In genomic region chr6:89602136-89602535, GRCh38 we compare ENCODE assay signal across 27 cellular contexts.
"Had no signal": no experiment of that assay in that cellular context is flagged by ENCODE, and none has a peak within 500 bp of the region (broad histone marks: within the 10 kb centered on the region; RNA-seq: fewer than 3 reads in every experiment).

No MANE protein-coding gene starts in this region.

- H3K27me3 ChIP-seq: left lung, pancreas, tibial nerve, uterus had no signal

- FAIRE-seq: keratinocyte, pancreas had no signal

- H3K36me3 Mint-ChIP-seq: natural killer cell had no signal

- H3K4me3 Mint-ChIP-seq: mesothelial cell of epicardium; naive B cell; natural killer cell; stimulated activated memory B cell treated with anti-CD40 and anti-IgM and Interleukin-4, amounts not matched to agents 10 μg/mL and 1 μg/mL and 100 μg/mL, for 72 hours; stimulated activated naive CD8-positive, alpha-beta T cell treated with anti-CD3 and anti-CD28 coated beads, Interleukin-15, amount 100 ng/mL, for 72 hours; type B pancreatic cell had no signal

- ATAC-seq: left cardiac atrium; left lung; natural killer cell; pancreas; stimulated activated memory B cell treated with anti-CD40 and anti-IgM and Interleukin-4, amounts not matched to agents 10 μg/mL and 1 μg/mL and 100 μg/mL, for 72 hours; stimulated activated naive CD8-positive, alpha-beta T cell treated with anti-CD3 and anti-CD28 coated beads, Interleukin-15, amount 100 ng/mL, for 72 hours had no signal

- H3K36me3 ChIP-seq: left lung, lower lobe of right lung, pancreas, prostate gland, uterus had no signal

- H3K9me3 ChIP-seq: left lung, lower lobe of right lung, pancreas, prostate gland, tibial nerve, uterus had no signal

- H3K9me3 Mint-ChIP-seq: mesothelial cell of epicardium had no signal

- H3K27ac ChIP-seq: left lung, lower lobe of right lung, pancreas, prostate gland, tibial nerve, uterus had no signal

- H3K4me1 ChIP-seq: left lung, lower lobe of right lung, pancreas, prostate gland, tibial nerve, uterus had no signal

- H3K27me3 Mint-ChIP-seq: naive B cell; stimulated activated memory B cell treated with anti-CD40 and anti-IgM and Interleukin-4, amounts not matched to agents 10 μg/mL and 1 μg/mL and 100 μg/mL, for 72 hours; stimulated activated naive CD8-positive, alpha-beta T cell treated with anti-CD3 and anti-CD28 coated beads, Interleukin-15, amount 100 ng/mL, for 72 hours; type B pancreatic cell had no signal

- DNase-seq: hippocampal formation; kidney glomerular epithelial cell; left cardiac atrium; left lung; lower lobe of right lung; mammary epithelial cell; mesenchymal stem cell; naive B cell; natural killer cell; nucleus accumbens; pancreas; posterior cingulate gyrus; stimulated activated CD4-positive, alpha-beta T cell treated with anti-CD3 and anti-CD28 coated beads, Interleukin-1b, Interleukin-23, amount 100 ng/mL, for 48 hours; stimulated activated CD4-positive, alpha-beta T cell treated with anti-CD3 and anti-CD28 coated beads, Interleukin-2, amount 100 ng/mL, for 48 hours; stimulated activated CD4-positive, alpha-beta T cell treated with anti-CD3 and anti-CD28 coated beads, Interleukin-4, amount 100 ng/mL, for 4 hours; stimulated activated CD8-positive, alpha-beta memory T cell treated with anti-CD3 and anti-CD28 coated beads, Interleukin-4, amount 100 ng/mL, for 48 hours; stimulated activated naive CD4-positive, alpha-beta T cell treated with Interleukin-2 at 50 U/mL for 16 hours; stimulated activated naive CD8-positive, alpha-beta T cell treated with anti-CD3 and anti-CD28 coated beads, Interleukin-15, amount 100 ng/mL, for 72 hours; substantia nigra; uterus had no signal

- H3K27ac Mint-ChIP-seq: mesothelial cell of epicardium; natural killer cell; stimulated activated memory B cell treated with anti-CD40 and anti-IgM and Interleukin-4, amounts not matched to agents 10 μg/mL and 1 μg/mL and 100 μg/mL, for 72 hours; stimulated activated naive CD8-positive, alpha-beta T cell treated with anti-CD3 and anti-CD28 coated beads, Interleukin-15, amount 100 ng/mL, for 72 hours; type B pancreatic cell had no signal

- H3K4me3 ChIP-seq: left lung, lower lobe of right lung, pancreas, prostate gland, smooth muscle cell, tibial nerve, uterus had no signal
